Comparison of ENCODE assay signal across 8 cellular contexts in the genomic region with DNA sequence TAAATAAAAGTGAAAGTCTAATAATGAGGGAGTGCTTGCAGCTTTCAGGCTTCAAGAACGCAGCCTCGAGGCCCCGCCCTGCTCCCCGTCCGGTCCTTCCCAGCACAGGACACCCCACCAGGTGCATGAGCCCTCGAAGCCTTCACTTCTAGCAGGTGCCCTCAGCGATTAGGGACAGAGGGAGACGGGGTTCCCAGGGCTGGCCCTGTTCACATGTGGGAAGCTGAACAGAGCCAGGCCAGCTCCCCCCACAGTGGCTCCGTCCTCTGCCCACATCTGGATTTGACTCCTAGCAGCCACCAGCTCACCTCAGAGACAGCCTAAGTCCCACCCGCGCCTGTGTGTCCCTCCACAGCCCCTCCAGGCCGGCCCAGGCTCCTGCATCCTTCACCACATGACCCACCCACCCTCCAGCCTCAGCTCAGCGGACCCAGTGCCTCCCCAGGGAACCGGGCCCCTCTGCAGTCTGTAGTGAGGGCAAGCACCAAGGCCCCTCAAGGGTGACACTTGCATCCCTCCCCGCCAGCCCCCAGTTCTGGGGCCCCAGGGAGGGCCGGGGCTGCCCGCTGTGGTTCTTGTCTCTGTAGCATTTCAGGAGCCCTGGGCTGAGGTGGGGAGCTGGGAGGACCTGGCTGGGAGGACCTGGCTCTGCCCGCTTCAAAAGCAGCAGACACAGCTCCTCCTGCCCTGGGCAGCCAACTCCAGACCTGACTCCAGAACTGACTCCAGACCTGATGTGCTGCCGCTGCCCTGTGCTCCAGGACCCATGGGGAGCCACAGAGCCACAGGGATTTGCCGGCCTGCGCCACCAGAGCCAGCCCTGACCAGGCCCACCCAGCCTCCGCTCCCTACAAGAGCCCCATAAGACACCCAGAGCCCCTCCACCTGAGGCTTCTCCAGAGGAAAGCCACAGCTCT. TPM values are rescaled to one million over a fixed set of nuclear protein-coding genes. Genes with fewer than 3 reads are reported as not detected.
A peak's percentile ranks its signal among the peaks of the same experiment; 100 is the strongest.
DNase-seq lines count a peak whose midpoint lies in the region; ATAC-seq, FAIRE-seq and TF ChIP-seq lines count a peak whose summit lies in the region.

No MANE protein-coding gene starts in this region.

- POLR2A ChIA-PET in AG04449 (lab: Yijun Ruan, JAX) (interaction anchor here (0.7 to 1.5 kb wide), 5 partner anchors 18 to 138 kb away, joined by 3 to 5 read pairs (median 3); a partner anchor contains a TSS), HepG2 (lab: Yijun Ruan, JAX) (no interaction called here)

- intact Hi-C loops in HepG2 (cut with micrococcal nuclease; ENCODE audit: unreplicated experiment) (no loop called here), posterior vena cava (cut with DNase I) (loop anchor here in 1 of 2 donors (5.0 kb wide), 1 partner anchor 41 kb away; a partner anchor contains a TSS)

- no peak overlapping the region for H3K4me2 ChIP-seq in HepG2 (ENCODE audit: low read depth, low read length)

- H3K79me2 ChIP-seq in HepG2 (ENCODE audit: insufficient read depth, low read length) = peaks cover 2% of the 10 kb centered on the region

- 44 to 76% (median 44%) methylated on average over 22 of the region's 22 CpGs for WGBS in adipose tissue, 3 donors
- 100% methylated on average over 8 of the region's 22 CpGs for WGBS in HepG2 (ENCODE audit: low lambda C conversion rate)

- no peak overlapping the region for H3K9ac ChIP-seq in HepG2 (ENCODE audit: insufficient read depth, low read depth, low read length)

- peak overlapping the region; percentile 76 for H3K27ac ChIP-seq in adipose tissue (ENCODE audit: low read depth, low read length)
- no peak overlapping the region for H3K27ac ChIP-seq in HepG2 (ENCODE audit: extremely low read length, insufficient read depth, low read length)

- in situ Hi-C loops in HepG2 (cut with HindIII; ENCODE audit: extremely low pct_ligation_motif_present, low pct_unique_long_range_greater_than_20kb) = no loop called here

- no peak for TF ChIP-seq RAD21 in HepG2 (CRISPR knock-in tag; IDR thresholded peaks at IDR 0.05)

- peaks cover 34% of the 10 kb centered on the region for H3K4me1 Mint-ChIP-seq in stimulated activated naive CD8-positive, alpha-beta T cell treated with anti-CD3 and anti-CD28 coated beads, Interleukin-15, Interleukin-2, amounts not matched to agents 100 ng/mL and 50 ng/mL, for 24 hours (ENCODE audit: low read depth)

- CTCF ChIA-PET in AG04449 (lab: Yijun Ruan, JAX) (interaction anchor here (0.9 to 4.7 kb wide), 6 partner anchors 8 to 110 kb away, joined by 3 to 17 read pairs (median 6); no protein-coding TSS in a partner anchor), HepG2 (lab: Yijun Ruan, JAX; ENCODE audit: low intra/inter-chr PET ratio, low total read pairs) (no interaction called here)

- peaks cover 7% of the 10 kb centered on the region; the same call in 1 of the 2 replicates for H3K4me1 ChIP-seq in HepG2 (ENCODE audit: insufficient read depth, low read length)

- DNase-seq in AG04449 (ENCODE audit: low read depth, low spot score) = no peak
- DNase-seq in Jurkat, Clone E6-1 (ENCODE audit: low read depth, low spot score) = no peak
- DNase-seq in HepG2 (ENCODE audit: low spot score) = no peak
- no peak for DNase-seq in posterior vena cava (ENCODE audit: low spot score)

- no peak for TF ChIP-seq CTCF in AG04449 (IDR thresholded peaks at IDR 0.05; ENCODE audit: insufficient read depth, low read length, missing control alignments)
- TF ChIP-seq CTCF in HepG2 (CRISPR knock-in tag; IDR thresholded peaks at IDR 0.05) = no peak

- TF ChIP-seq POLR2A in HepG2 (IDR thresholded peaks at IDR 0.05; ENCODE audit: insufficient read depth in 1 of 2, low read depth in 2 of 2, low read length in 2 of 2) = no peak

- BruUV-seq in HepG2 (replicated peaks; lab: Mats Ljungman, UMichigan) = no TSS peak

- ATAC-seq in HepG2 (no peak), HG03457 (IDR thresholded peaks at IDR 0.05; ENCODE audit: unreplicated experiment) (no peak), HG03469 (IDR thresholded peaks at IDR 0.05; ENCODE audit: unreplicated experiment) (no peak)

- peak overlapping the region; percentile 86 for H3K27ac Mint-ChIP-seq in stimulated activated naive CD8-positive, alpha-beta T cell treated with anti-CD3 and anti-CD28 coated beads, Interleukin-15, Interleukin-2, amounts not matched to agents 100 ng/mL and 50 ng/mL, for 24 hours

- H3K9me3 Mint-ChIP-seq in stimulated activated naive CD8-positive, alpha-beta T cell treated with anti-CD3 and anti-CD28 coated beads, Interleukin-15, Interleukin-2, amounts not matched to agents 100 ng/mL and 50 ng/mL, for 24 hours = no peaks in the 10 kb centered on the region

- H3K36me3 ChIP-seq in HepG2 (replicated peaks in 1 of 2; ENCODE audit: control insufficient read depth in 1 of 2, insufficient read depth in 2 of 2, low read length in 2 of 2) = peaks cover 4 to 14% of the 10 kb centered on the region in 2 experiments; a peak in 4 of 5 replicates

- no peaks in the 10 kb centered on the region for H3K27me3 ChIP-seq in HepG2 (ENCODE audit: control insufficient read depth in 1 of 2, insufficient read depth in 2 of 2, low read length in 2 of 2)

- peak overlapping the region; percentile 87 for H3K4me3 Mint-ChIP-seq in stimulated activated naive CD8-positive, alpha-beta T cell treated with anti-CD3 and anti-CD28 coated beads, Interleukin-15, Interleukin-2, amounts not matched to agents 100 ng/mL and 50 ng/mL, for 24 hours

- H3K9me3 ChIP-seq in HepG2 (ENCODE audit: low read length) = no peaks in the 10 kb centered on the region

- peaks cover 8% of the 10 kb centered on the region for H3K36me3 Mint-ChIP-seq in stimulated activated naive CD8-positive, alpha-beta T cell treated with anti-CD3 and anti-CD28 coated beads, Interleukin-15, Interleukin-2, amounts not matched to agents 100 ng/mL and 50 ng/mL, for 24 hours (ENCODE audit: low read depth)

- no peak overlapping the region for H2AFZ ChIP-seq in HepG2 (ENCODE audit: low read length)

- no peaks in the 10 kb centered on the region for H3K27me3 Mint-ChIP-seq in stimulated activated naive CD8-positive, alpha-beta T cell treated with anti-CD3 and anti-CD28 coated beads, Interleukin-15, Interleukin-2, amounts not matched to agents 100 ng/mL and 50 ng/mL, for 24 hours

- no peaks in the 10 kb centered on the region for H4K20me1 ChIP-seq in HepG2 (ENCODE audit: insufficient read depth, low read length)

- FAIRE-seq in HepG2 (lab: Jason Lieb, UNC) = no peak

- no peak for TF ChIP-seq EP300 in HepG2 (IDR thresholded peaks at IDR 0.05; ENCODE audit: low read depth in 2 of 2, low read length in 2 of 2)
- no peak for TF ChIP-seq EP300 in HepG2 (CRISPR knock-in tag; IDR thresholded peaks at IDR 0.05; ENCODE audit: borderline replicate concordance)

- H3K4me3 ChIP-seq in AG04449 (ENCODE audit: low read depth, low read length) (peak overlapping the region; percentile 75), HepG2 (replicated peaks in 1 of 3; ENCODE audit: insufficient read depth in 1 of 3, low read depth in 2 of 3, low read length in 3 of 3) (no peak overlapping the region)
- peak overlapping the region; percentile 48 for H3K4me3 ChIP-seq in Jurkat, Clone E6-1 (ENCODE audit: low read length)

RNA-seq across cellular contexts. Expression of a gene that starts 27.3 kb away (rescaled TPM):
- polyA plus RNA-seq in Jurkat, Clone E6-1 (2012; ENCODE audit: insufficient read depth, insufficient read length) = 394 TPM
- polyA plus RNA-seq in adipose tissue = 1,000 to 10,000 TPM in 2 of 3 donors, 100 to 1,000 TPM in 1; 205 to 2,242 (median 1,517) TPM
- 426 and 535 TPM in 2 replicates for total RNA-seq in HepG2 (2016; rRNA removed; fragmentation: Illumina TruSeq; extraction: Trizol)
- 2,785 and 3,522 TPM in 2 replicates for total RNA-seq in HepG2 (2016; cell fraction: cytosol; rRNA removed; fragmentation: Illumina TruSeq; extraction: Trizol; ENCODE audit: low read depth)
- total RNA-seq in HepG2 (2016; cell fraction: insoluble cytoplasmic fraction; rRNA removed; fragmentation: Illumina TruSeq; extraction: Trizol) = 340 and 561 TPM in 2 replicates
- total RNA-seq in HepG2 (2016; cell fraction: membrane; rRNA removed; fragmentation: Illumina TruSeq; extraction: Trizol) = 1,902 and 2,313 TPM in 2 replicates
- 168 and 177 TPM in 2 replicates for total RNA-seq in HepG2 (2016; cell fraction: nucleus; rRNA removed; fragmentation: Illumina TruSeq; extraction: Trizol)
- 613 and 728 TPM in 2 replicates for polyA plus RNA-seq in HepG2 (2011; rRNA removed)
- polyA plus RNA-seq in HepG2 (2011; cell fraction: cytosol; rRNA removed) = 837 and 1,257 TPM in 2 replicates
- 557 and 562 TPM in 2 replicates for polyA plus RNA-seq in HepG2 (2011; cell fraction: nucleus; rRNA removed)
- 539 and 705 TPM in 2 replicates for polyA plus RNA-seq in HepG2 (2012)
- 3,701 and 4,930 TPM in 2 replicates for polyA plus RNA-seq in HepG2 (2016; cell fraction: cytosol; fragmentation: Illumina TruSeq; extraction: Trizol; ENCODE audit: low read depth)
- polyA plus RNA-seq in HepG2 (2016; cell fraction: insoluble cytoplasmic fraction; fragmentation: Illumina TruSeq; extraction: Trizol; ENCODE audit: low read depth) = 454 and 583 TPM in 2 replicates
- polyA plus RNA-seq in HepG2 (2016; cell fraction: membrane; fragmentation: Illumina TruSeq; extraction: Trizol; ENCODE audit: low read depth) = 2,313 and 2,706 TPM in 2 replicates
- polyA plus RNA-seq in HepG2 (2016; cell fraction: nucleus; fragmentation: Illumina TruSeq; extraction: Trizol; ENCODE audit: insufficient read depth, low read depth) = 387 and 420 TPM in 2 replicates
- polyA minus RNA-seq in HepG2 (2011; rRNA and poly(A)+ RNA removed; ENCODE audit: low replicate concordance) = 195 and 435 TPM in 2 replicates
- 211 and 241 TPM in 2 replicates for polyA minus RNA-seq in HepG2 (2011; cell fraction: cytosol; rRNA and poly(A)+ RNA removed)
- 51.6 and 73.4 TPM in 2 replicates for polyA minus RNA-seq in HepG2 (2011; cell fraction: nucleus; rRNA and poly(A)+ RNA removed)
- 100 to 1,000 TPM; 176 to 193 TPM for total RNA-seq in posterior vena cava

RNA-seq across cellular contexts. Expression of a gene that starts 35.9 kb away (rescaled TPM):
- 159 TPM for polyA plus RNA-seq in Jurkat, Clone E6-1 (2012; ENCODE audit: insufficient read depth, insufficient read length)
- polyA plus RNA-seq in adipose tissue = 100 to 1,000 TPM in 2 of 3 donors, 10 to 100 TPM in 1; 86.3 to 393 (median 226) TPM
- 140 TPM in 2 replicates for total RNA-seq in HepG2 (2016; rRNA removed; fragmentation: Illumina TruSeq; extraction: Trizol)
- total RNA-seq in HepG2 (2016; cell fraction: cytosol; rRNA removed; fragmentation: Illumina TruSeq; extraction: Trizol; ENCODE audit: low read depth) = 43.4 and 44.8 TPM in 2 replicates
- total RNA-seq in HepG2 (2016; cell fraction: insoluble cytoplasmic fraction; rRNA removed; fragmentation: Illumina TruSeq; extraction: Trizol) = 135 and 141 TPM in 2 replicates
- total RNA-seq in HepG2 (2016; cell fraction: membrane; rRNA removed; fragmentation: Illumina TruSeq; extraction: Trizol) = 89.0 and 92.5 TPM in 2 replicates
- total RNA-seq in HepG2 (2016; cell fraction: nucleus; rRNA removed; fragmentation: Illumina TruSeq; extraction: Trizol) = 54.0 and 55.3 TPM in 2 replicates
- polyA plus RNA-seq in HepG2 (2011; rRNA removed) = 272 and 305 TPM in 2 replicates
- polyA plus RNA-seq in HepG2 (2011; cell fraction: cytosol; rRNA removed) = 222 and 337 TPM in 2 replicates
- 150 and 188 TPM in 2 replicates for polyA plus RNA-seq in HepG2 (2011; cell fraction: nucleus; rRNA removed)
- 201 and 222 TPM in 2 replicates for polyA plus RNA-seq in HepG2 (2012)
- 94.9 and 102 TPM in 2 replicates for polyA plus RNA-seq in HepG2 (2016; cell fraction: cytosol; fragmentation: Illumina TruSeq; extraction: Trizol; ENCODE audit: low read depth)
- polyA plus RNA-seq in HepG2 (2016; cell fraction: insoluble cytoplasmic fraction; fragmentation: Illumina TruSeq; extraction: Trizol; ENCODE audit: low read depth) = 246 and 282 TPM in 2 replicates
- 145 and 159 TPM in 2 replicates for polyA plus RNA-seq in HepG2 (2016; cell fraction: membrane; fragmentation: Illumina TruSeq; extraction: Trizol; ENCODE audit: low read depth)
- polyA plus RNA-seq in HepG2 (2016; cell fraction: nucleus; fragmentation: Illumina TruSeq; extraction: Trizol; ENCODE audit: insufficient read depth, low read depth) = 179 TPM in 2 replicates
- polyA minus RNA-seq in HepG2 (2011; rRNA and poly(A)+ RNA removed; ENCODE audit: low replicate concordance) = 343 and 389 TPM in 2 replicates
- polyA minus RNA-seq in HepG2 (2011; cell fraction: cytosol; rRNA and poly(A)+ RNA removed) = 104 and 129 TPM in 2 replicates
- polyA minus RNA-seq in HepG2 (2011; cell fraction: nucleus; rRNA and poly(A)+ RNA removed) = 39.5 and 42.0 TPM in 2 replicates
- 100 to 1,000 TPM in 1 of 2 donors, 10 to 100 TPM in 1; 89.9 to 105 TPM for total RNA-seq in posterior vena cava

RNA-seq across cellular contexts. Expression of a gene that starts 43.0 kb away (rescaled TPM):
- polyA plus RNA-seq in Jurkat, Clone E6-1 (2012; ENCODE audit: insufficient read depth, insufficient read length) = 21.0 TPM
- polyA plus RNA-seq in adipose tissue (100 to 1,000 TPM in 1 of 3 donors, 10 to 100 TPM in 2; 22.0 to 155 (median 53.1) TPM), HepG2 (2011; rRNA removed) (8.6 and 10.8 TPM in 2 replicates)
- total RNA-seq in HepG2 (2016; rRNA removed; fragmentation: Illumina TruSeq; extraction: Trizol) (5.8 and 10.4 TPM in 2 replicates), posterior vena cava (10 to 100 TPM; 63.5 to 71.0 TPM)
- 3.3 and 3.8 TPM in 2 replicates for total RNA-seq in HepG2 (2016; cell fraction: cytosol; rRNA removed; fragmentation: Illumina TruSeq; extraction: Trizol; ENCODE audit: low read depth)
- 6.5 and 12.4 TPM in 2 replicates for total RNA-seq in HepG2 (2016; cell fraction: insoluble cytoplasmic fraction; rRNA removed; fragmentation: Illumina TruSeq; extraction: Trizol)
- total RNA-seq in HepG2 (2016; cell fraction: membrane; rRNA removed; fragmentation: Illumina TruSeq; extraction: Trizol) = 7.7 and 8.1 TPM in 2 replicates
- total RNA-seq in HepG2 (2016; cell fraction: nucleus; rRNA removed; fragmentation: Illumina TruSeq; extraction: Trizol) = 10.4 and 12.1 TPM in 2 replicates
- 4.1 and 8.0 TPM in 2 replicates for polyA plus RNA-seq in HepG2 (2011; cell fraction: cytosol; rRNA removed)
- 53.6 and 82.3 TPM in 2 replicates for polyA plus RNA-seq in HepG2 (2011; cell fraction: nucleus; rRNA removed)
- polyA plus RNA-seq in HepG2 (2012) = 10.8 and 11.3 TPM in 2 replicates
- polyA plus RNA-seq in HepG2 (2016; cell fraction: cytosol; fragmentation: Illumina TruSeq; extraction: Trizol; ENCODE audit: low read depth) = 1.0 and 1.1 TPM in 2 replicates
- 6.7 and 7.7 TPM in 2 replicates for polyA plus RNA-seq in HepG2 (2016; cell fraction: insoluble cytoplasmic fraction; fragmentation: Illumina TruSeq; extraction: Trizol; ENCODE audit: low read depth)
- polyA plus RNA-seq in HepG2 (2016; cell fraction: membrane; fragmentation: Illumina TruSeq; extraction: Trizol; ENCODE audit: low read depth) = 2.8 and 3.4 TPM in 2 replicates
- 33.1 and 36.3 TPM in 2 replicates for polyA plus RNA-seq in HepG2 (2016; cell fraction: nucleus; fragmentation: Illumina TruSeq; extraction: Trizol; ENCODE audit: insufficient read depth, low read depth)
- 21.5 and 30.2 TPM in 2 replicates for polyA minus RNA-seq in HepG2 (2011; rRNA and poly(A)+ RNA removed; ENCODE audit: low replicate concordance)
- 9.8 and 12.0 TPM in 2 replicates for polyA minus RNA-seq in HepG2 (2011; cell fraction: cytosol; rRNA and poly(A)+ RNA removed)
- 13.0 and 13.4 TPM in 2 replicates for polyA minus RNA-seq in HepG2 (2011; cell fraction: nucleus; rRNA and poly(A)+ RNA removed)

Comparison
In these comparisons a context has a peak if more than half of its experiments do, and no peak if none do; other contexts are left out.
1. H3K4me3 ChIP-seq: peak in AG04449 (single experiment) and Jurkat, Clone E6-1 (single experiment); none in HepG2 (0 of 3).